9 cellular contexts compared by ENCODE assay signal in the genomic region with DNA sequence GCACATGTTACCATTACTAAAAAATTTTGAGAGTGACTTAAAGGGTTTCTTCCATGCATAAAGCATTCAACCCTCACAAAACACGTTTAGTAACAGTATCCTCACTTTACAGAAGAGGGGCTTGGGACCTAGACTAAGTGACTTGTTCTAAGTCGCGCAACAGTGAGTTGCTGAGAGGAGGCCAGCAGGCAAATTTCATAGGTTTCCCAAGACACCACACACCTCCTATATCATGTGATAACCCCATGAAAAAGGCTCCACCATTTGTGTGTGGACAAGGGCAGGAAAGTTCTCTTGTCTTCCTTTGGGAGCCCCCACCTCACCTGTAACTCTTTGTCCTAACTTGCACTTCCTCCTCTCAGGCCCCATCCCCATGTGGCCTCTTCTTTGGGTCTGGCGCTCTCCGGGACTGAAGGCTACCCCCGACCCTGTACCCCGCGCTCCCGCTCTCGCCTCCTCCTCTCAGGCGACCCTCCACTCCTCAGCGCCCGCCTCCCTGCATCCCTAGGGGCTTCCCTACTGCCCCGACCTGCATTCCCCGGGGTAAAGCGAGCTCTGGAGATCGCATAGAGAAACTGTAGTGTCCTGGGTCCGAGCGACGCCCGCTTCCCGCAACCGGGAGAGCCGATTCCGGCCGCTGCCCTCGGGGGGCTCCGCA. TPM values are rescaled to one million over a fixed set of nuclear protein-coding genes. Genes with fewer than 3 reads are reported as not detected.
DNase-seq lines count a peak whose midpoint lies in the region; ATAC-seq, FAIRE-seq and TF ChIP-seq lines count a peak whose summit lies in the region.
"Had no signal": no experiment of that assay in that cellular context is flagged by ENCODE, and none has a peak within 500 bp of the region (broad histone marks: within the 10 kb centered on the region; RNA-seq: fewer than 3 reads in every experiment).

No MANE protein-coding gene starts in this region.

- H3K27me3 ChIP-seq in Karpas-422 (ENCODE audit: low read length) (no peaks in the 10 kb centered on the region), bronchial epithelial cell (ENCODE audit: control insufficient read depth, insufficient read depth, low read length) (no peaks in the 10 kb centered on the region)

- H3K36me3 ChIP-seq in Karpas-422 (ENCODE audit: insufficient read depth, low read length): peaks cover 43% of the 10 kb centered on the region
- H3K36me3 ChIP-seq in bronchial epithelial cell (ENCODE audit: control insufficient read depth, insufficient read depth, low read length): peaks cover 10% of the 10 kb centered on the region

- H3K36me3 Mint-ChIP-seq in mesothelial cell of epicardium: peaks cover 10% of the 10 kb centered on the region

- TF ChIP-seq CTCF in bronchial epithelial cell (IDR thresholded peaks at IDR 0.05; ENCODE audit: insufficient read depth, low read length, severe bottlenecking) (no peak), mesothelial cell of epicardium (IDR thresholded peaks at IDR 0.05; ENCODE audit: unreplicated experiment) (no peak)

- no peak for ATAC-seq in GM19328 (IDR thresholded peaks at IDR 0.05; ENCODE audit: unreplicated experiment)
- no peak for ATAC-seq in HG02623 (IDR thresholded peaks at IDR 0.05; ENCODE audit: unreplicated experiment)

- H3K4me3 ChIP-seq in Karpas-422 (ENCODE audit: low read length) (peak overlapping the region; percentile 75), bronchial epithelial cell (ENCODE audit: low read depth, low read length) (peak overlapping the region; percentile 67)

- H4K20me1 ChIP-seq in Karpas-422 (ENCODE audit: insufficient read depth, low read depth, low read length): no peaks in the 10 kb centered on the region

- peaks cover 46% of the 10 kb centered on the region for H3K79me2 ChIP-seq in Karpas-422 (ENCODE audit: low read length)

- H3K9me2 ChIP-seq in Karpas-422 (replicated peaks; ENCODE audit: insufficient read depth, low read length): no peaks in the 10 kb centered on the region

- H3K4me2 ChIP-seq in Karpas-422 (ENCODE audit: low read depth, low read length, poor library complexity, severe bottlenecking): peak overlapping the region; percentile 97

- H3K27ac Mint-ChIP-seq in mesothelial cell of epicardium: peak overlapping the region; percentile 82

- peaks cover 59% of the 10 kb centered on the region for H3K27me3 Mint-ChIP-seq in mesothelial cell of epicardium (ENCODE audit: low read depth)

- DNase-seq in DMS79 (lab: John Stamatoyannopoulos, UW): peak; percentile 49
- peak; percentile 86 for DNase-seq in Karpas-422
- DNase-seq in bronchial epithelial cell (ENCODE audit: low read depth): no peak
- no peak for DNase-seq in mesothelial cell of epicardium (ENCODE audit: low spot score in 2 of 2, unreplicated experiment in 2 of 2)
- DNase-seq in NCI-H2171 (lab: John Stamatoyannopoulos, UW): no peak
- DNase-seq in NCI-H2081 (lab: John Stamatoyannopoulos, UW): no peak

- H2AFZ ChIP-seq in Karpas-422 (ENCODE audit: low read length): no peak overlapping the region

- H3K9ac ChIP-seq in Karpas-422 (ENCODE audit: low read length): peak overlapping the region; percentile 92

- peak overlapping the region; percentile 96 for H3K27ac ChIP-seq in Karpas-422 (ENCODE audit: low read length)

- H3K9me3 Mint-ChIP-seq in mesothelial cell of epicardium: no peaks in the 10 kb centered on the region

- peaks cover 10% of the 10 kb centered on the region for H3K4me1 Mint-ChIP-seq in mesothelial cell of epicardium

- H3K4me1 ChIP-seq in Karpas-422 (ENCODE audit: low read length): peaks cover 72% of the 10 kb centered on the region

- no peak for FAIRE-seq in bronchial epithelial cell (lab: Jason Lieb, UNC)

- peak overlapping the region; percentile 93 for H3K4me3 Mint-ChIP-seq in mesothelial cell of epicardium

- H3K9me3 ChIP-seq in Karpas-422 (ENCODE audit: low read length): no peaks in the 10 kb centered on the region

RNA-seq across cellular contexts. Expression of gene PSMB8, which starts 0.4 kb away (rescaled TPM):
- 212 and 306 TPM in 2 replicates for total RNA-seq in Karpas-422 (2014; rRNA removed; shearing (Covaris generic); ENCODE audit: low replicate concordance)
- total RNA-seq in bronchial epithelial cell (19.5 and 22.9 TPM in 2 replicates), mesothelial cell of epicardium (12.3 to 14.2 TPM (median 14.1 TPM) in 3 replicates)

RNA-seq across cellular contexts. Expression of gene TAP2, which starts 4.9 kb away (rescaled TPM):
- total RNA-seq in Karpas-422 (2014; rRNA removed; shearing (Covaris generic); ENCODE audit: low replicate concordance): 93.0 and 140 TPM in 2 replicates
- 25.0 and 43.1 TPM in 2 replicates for total RNA-seq in bronchial epithelial cell
- 22.9 to 24.2 TPM (median 23.6 TPM) in 3 replicates for total RNA-seq in mesothelial cell of epicardium

RNA-seq across cellular contexts. Expression of gene TAP1, which starts 10.1 kb away (rescaled TPM):
- total RNA-seq in Karpas-422 (2014; rRNA removed; shearing (Covaris generic); ENCODE audit: low replicate concordance): 120 and 171 TPM in 2 replicates
- total RNA-seq in bronchial epithelial cell: 27.7 and 28.2 TPM in 2 replicates
- total RNA-seq in mesothelial cell of epicardium: 9.3 to 10.4 TPM (median 10.3 TPM) in 3 replicates

RNA-seq across cellular contexts. Expression of gene PSMB9, which starts 10.5 kb away (rescaled TPM):
- 185 and 284 TPM in 2 replicates for total RNA-seq in Karpas-422 (2014; rRNA removed; shearing (Covaris generic); ENCODE audit: low replicate concordance)
- total RNA-seq in bronchial epithelial cell: 0.53 and 1.2 TPM in 2 replicates
- 0.81 to 0.82 TPM in 2 of 3 replicates, not detected in the other for total RNA-seq in mesothelial cell of epicardium

RNA-seq across cellular contexts. Expression of gene HLA-DOB, which starts 26.6 kb away (rescaled TPM):
- 77.3 and 91.6 TPM in 2 replicates for total RNA-seq in Karpas-422 (2014; rRNA removed; shearing (Covaris generic); ENCODE audit: low replicate concordance)
- total RNA-seq in bronchial epithelial cell (0.26 and 3.2 TPM in 2 replicates), mesothelial cell of epicardium (0.35 to 0.52 TPM (median 0.45 TPM) in 3 replicates)
- total RNA-seq: SK-MEL-5 had no signal

Comparison
In these comparisons a context has a peak if more than half of its experiments do, and no peak if none do; other contexts are left out.
1. DNase-seq: peak in DMS79 (single experiment) and Karpas-422 (single experiment); none in bronchial epithelial cell (single experiment), mesothelial cell of epicardium (0 of 2), NCI-H2171 (single experiment) and NCI-H2081 (0 of 2).